Comparison of ENCODE assay signal across 8 cellular contexts in the genomic region with DNA sequence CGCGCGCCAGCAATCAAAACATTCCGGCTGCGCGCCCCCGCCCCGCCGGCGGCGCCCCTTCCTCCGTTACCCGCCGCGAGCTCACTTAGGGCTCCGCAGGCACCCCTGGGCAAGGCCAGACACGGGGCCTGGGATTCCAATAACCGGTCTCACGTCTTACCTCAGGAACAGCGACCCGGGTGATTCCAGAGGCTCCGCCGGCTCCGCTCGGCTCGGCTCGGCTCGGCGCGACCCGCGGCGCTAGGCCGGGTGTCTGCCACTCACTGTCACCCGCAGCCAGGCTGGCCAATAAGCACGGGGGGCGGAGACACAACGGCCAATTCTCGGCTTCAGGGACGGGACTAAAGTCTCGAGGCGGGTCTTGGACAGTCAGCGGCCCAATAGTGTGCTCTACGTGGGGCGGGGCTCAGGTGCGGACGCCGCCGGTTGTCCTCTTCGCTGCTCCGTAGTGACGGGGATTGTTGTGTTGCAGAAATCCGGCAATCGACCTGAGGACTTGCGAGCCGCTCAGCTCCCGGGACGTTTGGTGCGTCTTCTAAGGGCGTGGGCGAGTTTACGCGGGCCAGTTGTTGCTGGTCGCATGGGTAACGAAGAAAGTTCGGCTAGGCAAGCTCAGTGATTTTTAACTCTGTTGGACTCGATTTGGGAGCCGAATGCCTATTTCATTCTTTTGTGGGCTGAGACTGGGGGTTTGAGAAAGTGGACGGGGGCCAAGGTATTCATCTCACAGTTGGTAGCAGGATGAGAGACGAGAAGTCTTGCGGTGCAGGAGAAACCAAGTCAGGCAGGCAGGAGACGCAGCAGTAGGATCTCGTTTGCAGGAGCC. TPM values are rescaled to one million over a fixed set of nuclear protein-coding genes. Genes with fewer than 3 reads are reported as not detected.
DNase-seq lines count a peak whose midpoint lies in the region; ATAC-seq and TF ChIP-seq lines count a peak whose summit lies in the region.

A gene with protein sequence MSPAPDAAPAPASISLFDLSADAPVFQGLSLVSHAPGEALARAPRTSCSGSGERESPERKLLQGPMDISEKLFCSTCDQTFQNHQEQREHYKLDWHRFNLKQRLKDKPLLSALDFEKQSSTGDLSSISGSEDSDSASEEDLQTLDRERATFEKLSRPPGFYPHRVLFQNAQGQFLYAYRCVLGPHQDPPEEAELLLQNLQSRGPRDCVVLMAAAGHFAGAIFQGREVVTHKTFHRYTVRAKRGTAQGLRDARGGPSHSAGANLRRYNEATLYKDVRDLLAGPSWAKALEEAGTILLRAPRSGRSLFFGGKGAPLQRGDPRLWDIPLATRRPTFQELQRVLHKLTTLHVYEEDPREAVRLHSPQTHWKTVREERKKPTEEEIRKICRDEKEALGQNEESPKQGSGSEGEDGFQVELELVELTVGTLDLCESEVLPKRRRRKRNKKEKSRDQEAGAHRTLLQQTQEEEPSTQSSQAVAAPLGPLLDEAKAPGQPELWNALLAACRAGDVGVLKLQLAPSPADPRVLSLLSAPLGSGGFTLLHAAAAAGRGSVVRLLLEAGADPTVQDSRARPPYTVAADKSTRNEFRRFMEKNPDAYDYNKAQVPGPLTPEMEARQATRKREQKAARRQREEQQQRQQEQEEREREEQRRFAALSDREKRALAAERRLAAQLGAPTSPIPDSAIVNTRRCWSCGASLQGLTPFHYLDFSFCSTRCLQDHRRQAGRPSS (plus strand): TSS at position 432 of the 826 bp plus-strand sequence. CDS start 452 bp downstream, outside the sequence.
A gene with protein sequence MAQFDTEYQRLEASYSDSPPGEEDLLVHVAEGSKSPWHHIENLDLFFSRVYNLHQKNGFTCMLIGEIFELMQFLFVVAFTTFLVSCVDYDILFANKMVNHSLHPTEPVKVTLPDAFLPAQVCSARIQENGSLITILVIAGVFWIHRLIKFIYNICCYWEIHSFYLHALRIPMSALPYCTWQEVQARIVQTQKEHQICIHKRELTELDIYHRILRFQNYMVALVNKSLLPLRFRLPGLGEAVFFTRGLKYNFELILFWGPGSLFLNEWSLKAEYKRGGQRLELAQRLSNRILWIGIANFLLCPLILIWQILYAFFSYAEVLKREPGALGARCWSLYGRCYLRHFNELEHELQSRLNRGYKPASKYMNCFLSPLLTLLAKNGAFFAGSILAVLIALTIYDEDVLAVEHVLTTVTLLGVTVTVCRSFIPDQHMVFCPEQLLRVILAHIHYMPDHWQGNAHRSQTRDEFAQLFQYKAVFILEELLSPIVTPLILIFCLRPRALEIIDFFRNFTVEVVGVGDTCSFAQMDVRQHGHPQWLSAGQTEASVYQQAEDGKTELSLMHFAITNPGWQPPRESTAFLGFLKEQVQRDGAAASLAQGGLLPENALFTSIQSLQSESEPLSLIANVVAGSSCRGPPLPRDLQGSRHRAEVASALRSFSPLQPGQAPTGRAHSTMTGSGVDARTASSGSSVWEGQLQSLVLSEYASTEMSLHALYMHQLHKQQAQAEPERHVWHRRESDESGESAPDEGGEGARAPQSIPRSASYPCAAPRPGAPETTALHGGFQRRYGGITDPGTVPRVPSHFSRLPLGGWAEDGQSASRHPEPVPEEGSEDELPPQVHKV (minus strand): TSS at position 262 of the 826 bp plus-strand sequence. CDS start 1,612 bp downstream, outside the sequence.

- peak within 1 kb of the TSS; percentile 93 for H3K4me3 ChIP-seq in CD8-positive, alpha-beta T cell (ENCODE audit: low read depth, low read length)
- H3K4me3 ChIP-seq in ectodermal cell (ENCODE audit: insufficient read depth, low read depth, low read length) = peak within 1 kb of the TSS; percentile 71
- H3K4me3 ChIP-seq in lower lobe of right lung = peak within 1 kb of the TSS; percentile 69

- no peak for TF ChIP-seq CTCF in CD8-positive, alpha-beta T cell (IDR thresholded peaks at IDR 0.05)
- no peak for TF ChIP-seq CTCF in lower lobe of right lung (IDR thresholded peaks at IDR 0.05)

- CTCF ChIA-PET in CD8-positive, alpha-beta T cell (lab: Charles Lee) = interaction anchor here (0.7 to 2.9 kb wide), 17 partner anchors 9 to 170 kb away, joined by 3 to 15 read pairs (median 5); a partner anchor contains a TSS

- peak; percentile 96 for ATAC-seq in CD8-positive, alpha-beta T cell
- ATAC-seq in GM19467 (IDR thresholded peaks at IDR 0.05; ENCODE audit: unreplicated experiment) (peak; percentile 94), lower lobe of right lung (peak; percentile 98 to 99)

- H3K27me3 ChIP-seq in CD8-positive, alpha-beta T cell (ENCODE audit: insufficient read depth, low read length) = no peaks in the 10 kb centered on the region
- H3K27me3 ChIP-seq in ectodermal cell (ENCODE audit: control insufficient read depth, insufficient read depth, low read length, poor library complexity, severe bottlenecking) = no peaks in the 10 kb centered on the region
- H3K27me3 ChIP-seq in lower lobe of right lung (ENCODE audit: low read depth) = no peaks in the 10 kb centered on the region

- WGBS in ectodermal cell, 2 experiments = 0% methylated on average over 73 of the region's 73 CpGs

- H3K27ac ChIP-seq in CD8-positive, alpha-beta T cell (ENCODE audit: low read depth, low read length) = peak within 1 kb of the TSS; percentile 95
- H3K27ac ChIP-seq in ectodermal cell (ENCODE audit: insufficient read depth, low read depth, low read length, poor library complexity, severe bottlenecking) (peak within 1 kb of the TSS; percentile 83), lower lobe of right lung (peak within 1 kb of the TSS; percentile 95)

- H3K27ac Mint-ChIP-seq in CD8-positive, alpha-beta T cell = peak within 1 kb of the TSS; percentile 98

- no peaks in the 10 kb centered on the region for H3K9me3 ChIP-seq in CD8-positive, alpha-beta T cell (ENCODE audit: low read length)
- no peaks in the 10 kb centered on the region for H3K9me3 ChIP-seq in ectodermal cell (ENCODE audit: control insufficient read depth, low read length)
- no peaks in the 10 kb centered on the region for H3K9me3 ChIP-seq in lower lobe of right lung

- peaks cover 38% of the 10 kb centered on the region for H3K36me3 ChIP-seq in CD8-positive, alpha-beta T cell (ENCODE audit: insufficient read depth, low read length)
- H3K36me3 ChIP-seq in ectodermal cell (ENCODE audit: control insufficient read depth, insufficient read depth, low read length) = peaks cover 23% of the 10 kb centered on the region
- H3K36me3 ChIP-seq in lower lobe of right lung = peaks cover 60% of the 10 kb centered on the region

- H3K4me1 Mint-ChIP-seq in CD8-positive, alpha-beta T cell (ENCODE audit: low read depth) = peaks cover 59% of the 10 kb centered on the region

- peak; percentile 95 to 99 (median 97) for DNase-seq in CD8-positive, alpha-beta T cell
- DNase-seq in HS-27A (ENCODE audit: low read depth) (peak; percentile 74), NK-92 (lab: John Stamatoyannopoulos, UW; ENCODE audit: unreplicated experiment) (peak; percentile 95), lower lobe of right lung (peak; percentile 99)
- peak; percentile 93 to 94 for DNase-seq in activated CD8-positive, alpha-beta memory T cell treated with anti-CD3 and anti-CD28 coated beads for 1 hour (ENCODE audit: extremely low read depth in 1 of 2, low read depth in 1 of 2)
- DNase-seq in stimulated activated CD4-positive, alpha-beta T cell treated with anti-CD3 and anti-CD28 coated beads, TNF-alpha, amount 100 ng/mL, for 24 hours (ENCODE audit: low read depth in 3 of 3) = peak; percentile 97 to 99 (median 97)

- peaks cover 65% of the 10 kb centered on the region for H3K36me3 Mint-ChIP-seq in CD8-positive, alpha-beta T cell

- POLR2A ChIA-PET in CD8-positive, alpha-beta T cell (lab: Charles Lee) = interaction anchor here (1.0 to 7.5 kb wide), 18 partner anchors 10 to 70 kb away, joined by 3 to 184 read pairs (median 6); a partner anchor contains a TSS

- H3K9me3 Mint-ChIP-seq in CD8-positive, alpha-beta T cell = no peaks in the 10 kb centered on the region

- H3K4me3 Mint-ChIP-seq in CD8-positive, alpha-beta T cell = peak within 1 kb of the TSS; percentile 99

- intact Hi-C loops in CD8-positive, alpha-beta T cell (cut with DNase I, micrococcal nuclease) = loop anchor here (1.0 to 5.0 kb wide), 13 partner anchors 11 to 518 kb away; a partner anchor contains a TSS
- intact Hi-C loops in lower lobe of right lung (cut with DNase I) = no loop called here

- H3K4me1 ChIP-seq in CD8-positive, alpha-beta T cell (ENCODE audit: insufficient read depth, low read length) = peaks cover 39% of the 10 kb centered on the region
- H3K4me1 ChIP-seq in ectodermal cell (ENCODE audit: control insufficient read depth, insufficient read depth, low read length) (peaks cover 13% of the 10 kb centered on the region), lower lobe of right lung (peaks cover 39% of the 10 kb centered on the region)

- H3K27me3 Mint-ChIP-seq in CD8-positive, alpha-beta T cell (ENCODE audit: low read depth) = no peaks in the 10 kb centered on the region

RNA-seq across cellular contexts. Expression of the first gene that starts in this region (rescaled TPM):
- total RNA-seq in CD8-positive, alpha-beta T cell = 10 to 100 TPM; 97.4 to 99.5 TPM
- 56.5 TPM for polyA plus RNA-seq in ectodermal cell (2013, experiment 1 of 4)
- polyA plus RNA-seq in ectodermal cell (2013, experiment 2 of 4) = 43.4 TPM
- polyA plus RNA-seq in ectodermal cell (2013, experiment 3 of 4) = 45.4 TPM
- polyA plus RNA-seq in ectodermal cell (2013, experiment 4 of 4) = 57.5 TPM
- total RNA-seq in lower lobe of right lung = 46.1 TPM

RNA-seq across cellular contexts. Expression of the second gene that starts in this region (rescaled TPM):
- total RNA-seq in CD8-positive, alpha-beta T cell = 100 to 1,000 TPM; 103 to 116 TPM
- polyA plus RNA-seq in ectodermal cell (2013, experiment 1 of 4) = 51.0 TPM
- polyA plus RNA-seq in ectodermal cell (2013, experiment 2 of 4) = 56.4 TPM
- 39.9 TPM for polyA plus RNA-seq in ectodermal cell (2013, experiment 3 of 4)
- 43.2 TPM for polyA plus RNA-seq in ectodermal cell (2013, experiment 4 of 4)
- 45.7 TPM for total RNA-seq in lower lobe of right lung

Comparison
In these comparisons a context has a peak if more than half of its experiments do, and no peak if none do; other contexts are left out.
1. Peak in every context shown above with its lines: DNase-seq, ATAC-seq, H3K4me3 ChIP-seq and H3K27ac ChIP-seq.